12 cellular contexts compared by ENCODE assay signal in the genomic region with DNA sequence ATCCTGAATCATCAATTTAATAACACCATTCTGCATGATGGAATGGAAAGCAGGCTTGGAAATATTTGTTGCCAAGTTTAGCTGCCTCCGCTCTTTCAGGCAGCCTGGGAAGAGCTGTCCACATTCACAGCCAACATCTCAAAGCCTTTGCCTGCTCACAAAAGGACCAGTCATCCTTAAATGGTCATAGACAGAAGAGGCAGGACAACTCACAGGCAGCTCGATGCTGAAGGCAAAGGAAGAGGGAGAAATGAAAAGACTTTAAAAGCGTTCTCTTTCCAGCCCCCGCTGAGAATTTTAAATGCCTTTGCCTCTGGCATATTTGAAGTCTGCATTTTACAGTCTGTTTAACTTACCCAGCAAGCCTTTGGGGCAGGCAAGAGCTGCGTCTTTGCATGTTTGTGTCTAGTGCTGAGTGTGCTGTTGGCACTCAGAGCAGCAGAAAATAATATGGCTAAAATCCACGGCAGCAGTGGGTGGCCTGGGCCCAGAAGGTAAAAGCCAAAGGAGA.
DNase-seq lines count a peak whose midpoint lies in the region; ATAC-seq, FAIRE-seq and TF ChIP-seq lines count a peak whose summit lies in the region.
"Had no signal": no experiment of that assay in that cellular context is flagged by ENCODE, and none has a peak within 500 bp of the region (broad histone marks: within the 10 kb centered on the region; RNA-seq: fewer than 3 reads in every experiment).

No MANE protein-coding gene starts in this region.

- no peaks in the 10 kb centered on the region for H3K9me3 ChIP-seq in NT2/D1 (ENCODE audit: insufficient read depth, low read length)
- H3K9me3 ChIP-seq: BLaER1 had no signal

- H3K4me3 ChIP-seq in AG09309 (ENCODE audit: control insufficient read depth, low read depth, low read length) (no peak overlapping the region), NT2/D1 (ENCODE audit: insufficient read length, low read depth) (no peak overlapping the region), fibroblast of the aortic adventitia (ENCODE audit: low read depth, low read length) (no peak overlapping the region)
- H3K4me3 ChIP-seq: BLaER1 had no signal

- H3K27me3 ChIP-seq in NT2/D1 (ENCODE audit: insufficient read depth, insufficient read length): no peaks in the 10 kb centered on the region
- H3K27me3 ChIP-seq: BLaER1 had no signal

- H3K27me3 Mint-ChIP-seq in nephron (ENCODE audit: low read depth): peaks cover 3% of the 10 kb centered on the region
- peaks cover 12 to 19% of the 10 kb centered on the region in 2 donors for H3K27me3 Mint-ChIP-seq in stimulated activated naive B cell treated with anti-CD40 and anti-IgM and Interleukin-4, amounts not matched to agents 10 μg/mL and 1 μg/mL and 100 μg/mL, for 72 hours

- no peak for TF ChIP-seq CTCF in AG09309 (IDR thresholded peaks at IDR 0.05; ENCODE audit: control insufficient read depth, insufficient read depth, low read depth, low read length, missing control alignments)
- no peak for TF ChIP-seq CTCF in fibroblast of the aortic adventitia (IDR thresholded peaks at IDR 0.05; ENCODE audit: insufficient read depth, low read length)
- no peak for TF ChIP-seq CTCF in nephron (IDR thresholded peaks at IDR 0.05; ENCODE audit: unreplicated experiment in 3 of 3)

- no peak for FAIRE-seq in RCC 7860 (lab: Jason Lieb, UNC)

- no peaks in the 10 kb centered on the region for H3K36me3 Mint-ChIP-seq in nephron (ENCODE audit: low read depth)
- no peaks in the 10 kb centered on the region for H3K36me3 Mint-ChIP-seq in stimulated activated naive B cell treated with anti-CD40 and anti-IgM and Interleukin-4, amounts not matched to agents 10 μg/mL and 1 μg/mL and 100 μg/mL, for 72 hours

- no peak overlapping the region for H3K4me3 Mint-ChIP-seq in nephron
- H3K4me3 Mint-ChIP-seq in stimulated activated naive B cell treated with anti-CD40 and anti-IgM and Interleukin-4, amounts not matched to agents 10 μg/mL and 1 μg/mL and 100 μg/mL, for 72 hours: no peak overlapping the region

- peaks cover 26% of the 10 kb centered on the region for H3K4me1 Mint-ChIP-seq in nephron
- H3K4me1 Mint-ChIP-seq in stimulated activated naive B cell treated with anti-CD40 and anti-IgM and Interleukin-4, amounts not matched to agents 10 μg/mL and 1 μg/mL and 100 μg/mL, for 72 hours: no peaks in the 10 kb centered on the region

- no peaks in the 10 kb centered on the region for H3K9me3 Mint-ChIP-seq in nephron
- H3K9me3 Mint-ChIP-seq in stimulated activated naive B cell treated with anti-CD40 and anti-IgM and Interleukin-4, amounts not matched to agents 10 μg/mL and 1 μg/mL and 100 μg/mL, for 72 hours: no peaks in the 10 kb centered on the region

- ATAC-seq in stimulated activated naive B cell treated with anti-CD40 and anti-IgM and Interleukin-4, amounts not matched to agents 10 μg/mL and 1 μg/mL and 100 μg/mL, for 72 hours (replicated peaks): no peak
- ATAC-seq: stimulated activated naive CD8-positive, alpha-beta T cell treated with anti-CD3 and anti-CD28 coated beads, Interleukin-15, Interleukin-2, amounts not matched to agents 100 U/mL and 50 U/mL, for 24 hours had no signal

- H3K4me1 ChIP-seq in NT2/D1 (ENCODE audit: insufficient read depth, insufficient read length): peaks cover 10% of the 10 kb centered on the region
- H3K4me1 ChIP-seq: BLaER1 had no signal

- H3K27ac Mint-ChIP-seq in nephron: peak overlapping the region in 2 of 3 experiments; percentile 53 to 82
- H3K27ac Mint-ChIP-seq in stimulated activated naive B cell treated with anti-CD40 and anti-IgM and Interleukin-4, amounts not matched to agents 10 μg/mL and 1 μg/mL and 100 μg/mL, for 72 hours: no peak overlapping the region

- DNase-seq in AG09309 (ENCODE audit: low read depth): peak; percentile 53
- peak; percentile 80 for DNase-seq in NT2/D1 (ENCODE audit: low read depth, low spot score)
- peak; percentile 64 for DNase-seq in fibroblast of the aortic adventitia (ENCODE audit: low read depth)
- no peak for DNase-seq in RCC 7860 (ENCODE audit: low spot score)
- no peak for DNase-seq in activated T-cell treated with anti-CD3 and anti-CD28 coated beads, Interleukin-2, amount 50 U/mL, for 1 hour
- DNase-seq in activated gamma-delta T cell (lab: John Stamatoyannopoulos, UW): no peak
- DNase-seq in stimulated activated naive B cell treated with anti-CD40 and anti-IgM and Interleukin-4, amounts not matched to agents 10 μg/mL and 1 μg/mL and 100 μg/mL, for 72 hours: no peak
- DNase-seq: MM.1S; RPMI8226; stimulated activated naive CD8-positive, alpha-beta T cell treated with anti-CD3 and anti-CD28 coated beads, Interleukin-15, Interleukin-2, amounts not matched to agents 100 U/mL and 50 U/mL, for 24 hours had no signal

- H3K36me3 ChIP-seq in NT2/D1 (ENCODE audit: insufficient read depth, insufficient read length, low read length): no peaks in the 10 kb centered on the region
- H3K36me3 ChIP-seq: BLaER1 had no signal

- H3K9ac ChIP-seq in NT2/D1 (ENCODE audit: insufficient read length, low read depth): peak overlapping the region; percentile 52
- H3K9ac ChIP-seq: BLaER1 had no signal

Comparison
In these comparisons a context has a peak if more than half of its experiments do, and no peak if none do; other contexts are left out.
1. DNase-seq: peak in AG09309 (single experiment), NT2/D1 (single experiment) and fibroblast of the aortic adventitia (single experiment); none in RCC 7860 (single experiment), activated T-cell treated with anti-CD3 and anti-CD28 coated beads, Interleukin-2, amount 50 U/mL, for 1 hour (single experiment), activated gamma-delta T cell (single experiment) and stimulated activated naive B cell treated with anti-CD40 and anti-IgM and Interleukin-4, amounts not matched to agents 10 μg/mL and 1 μg/mL and 100 μg/mL, for 72 hours (single experiment).